1 cellular context compared by ENCODE assay signal in genomic region chr4:110394871-110395270, GRCh38.
A peak's percentile ranks its signal among the peaks of the same experiment; 100 is the strongest.
TF ChIP-seq lines count a peak whose summit lies in the region.

No MANE protein-coding gene starts in this region.

TF ChIP-seq in K562, 482 proteins besides CTCF, POLR2A, EP300 and RAD21 (continued from another document):
- TF ChIP-seq NR0B1 (IDR thresholded peaks at IDR 0.05; ENCODE audit: partially characterized antibody) (no peak), SIN3A (IDR thresholded peaks at IDR 0.05; ENCODE audit: borderline replicate concordance in 2 of 2, control insufficient read depth in 1 of 2, low read depth in 2 of 2, low read length in 2 of 2) (no peak), ZSCAN32 (CRISPR knock-in tag; IDR thresholded peaks at IDR 0.05) (0 out of 2 replicates have a peak, but pooled peaks have one; percentile 60), THRA (IDR thresholded peaks at IDR 0.05) (no peak), ZNF24 (IDR thresholded peaks at IDR 0.05) (no peak), ZNF766 (CRISPR knock-in tag; conservative IDR thresholded peaks at IDR 0.05) (no peak), KLF6 (CRISPR knock-in tag; IDR thresholded peaks at IDR 0.05; ENCODE audit: borderline replicate concordance) (no peak), XRCC4 (IDR thresholded peaks at IDR 0.05; ENCODE audit: extremely low read depth, insufficient read depth, insufficient read length) (no peak), FOXP1 (CRISPR knock-in tag; IDR thresholded peaks at IDR 0.05) (no peak), BRF1 (IDR thresholded peaks at IDR 0.05; ENCODE audit: borderline replicate concordance, extremely low read depth, insufficient read length) (no peak)
- TF ChIP-seq, protein P1, sequence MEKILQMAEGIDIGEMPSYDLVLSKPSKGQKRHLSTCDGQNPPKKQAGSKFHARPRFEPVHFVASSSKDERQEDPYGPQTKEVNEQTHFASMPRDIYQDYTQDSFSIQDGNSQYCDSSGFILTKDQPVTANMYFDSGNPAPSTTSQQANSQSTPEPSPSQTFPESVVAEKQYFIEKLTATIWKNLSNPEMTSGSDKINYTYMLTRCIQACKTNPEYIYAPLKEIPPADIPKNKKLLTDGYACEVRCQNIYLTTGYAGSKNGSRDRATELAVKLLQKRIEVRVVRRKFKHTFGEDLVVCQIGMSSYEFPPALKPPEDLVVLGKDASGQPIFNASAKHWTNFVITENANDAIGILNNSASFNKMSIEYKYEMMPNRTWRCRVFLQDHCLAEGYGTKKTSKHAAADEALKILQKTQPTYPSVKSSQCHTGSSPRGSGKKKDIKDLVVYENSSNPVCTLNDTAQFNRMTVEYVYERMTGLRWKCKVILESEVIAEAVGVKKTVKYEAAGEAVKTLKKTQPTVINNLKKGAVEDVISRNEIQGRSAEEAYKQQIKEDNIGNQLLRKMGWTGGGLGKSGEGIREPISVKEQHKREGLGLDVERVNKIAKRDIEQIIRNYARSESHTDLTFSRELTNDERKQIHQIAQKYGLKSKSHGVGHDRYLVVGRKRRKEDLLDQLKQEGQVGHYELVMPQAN (IDR thresholded peaks at IDR 0.05; ENCODE audit: borderline replicate concordance), result no peak
TF ChIP-seq in K562: peak in this region for 4.
